20 cellular contexts compared by ENCODE assay signal in the genomic region with DNA sequence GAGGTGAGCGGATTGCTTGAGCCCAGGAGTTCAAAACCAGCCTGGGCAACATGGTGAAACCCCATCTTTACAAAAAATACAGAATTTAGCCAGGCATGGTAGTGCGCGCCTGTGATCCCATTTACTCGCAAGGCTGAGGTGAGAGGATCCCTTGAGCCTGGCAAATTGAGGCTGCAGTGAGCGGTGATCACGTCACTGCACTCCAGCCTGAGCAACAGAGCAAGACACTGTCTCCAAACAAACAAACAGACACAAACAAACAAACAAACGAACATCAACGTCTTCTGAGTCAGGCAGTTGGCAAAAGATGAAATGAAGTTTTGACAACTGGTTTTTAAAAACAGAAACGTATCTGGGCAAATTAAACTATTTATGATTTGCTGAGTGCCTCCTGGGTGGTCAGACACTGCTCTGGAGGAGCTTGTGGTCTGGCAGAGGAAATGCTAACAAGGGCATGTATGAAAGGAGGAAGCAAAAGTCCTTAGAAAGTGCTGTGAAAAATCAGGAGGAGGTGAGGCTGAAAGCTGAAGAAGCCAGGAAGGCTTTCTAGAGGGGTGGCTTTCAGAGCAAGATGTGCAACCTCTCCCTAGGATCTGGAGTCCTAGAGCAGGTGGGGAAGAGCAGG. TPM values are rescaled to one million over a fixed set of nuclear protein-coding genes. Genes with fewer than 3 reads are reported as not detected.
DNase-seq lines count a peak whose midpoint lies in the region; ATAC-seq, FAIRE-seq and TF ChIP-seq lines count a peak whose summit lies in the region.
"Had no signal": no experiment of that assay in that cellular context is flagged by ENCODE, and none has a peak within 500 bp of the region (broad histone marks: within the 10 kb centered on the region; RNA-seq: fewer than 3 reads in every experiment).

No MANE protein-coding gene starts in this region.

- H3K36me3 Mint-ChIP-seq in GM23338 (ENCODE audit: low read depth) = no peaks in the 10 kb centered on the region
- H3K36me3 Mint-ChIP-seq: CD4-positive, CD25-positive, alpha-beta regulatory T cell; T-cell had no signal

- no peaks in the 10 kb centered on the region for H3K79me2 ChIP-seq in GM23338 (replicated peaks; ENCODE audit: insufficient read depth)
- no peaks in the 10 kb centered on the region for H3K79me2 ChIP-seq in PC-3 (ENCODE audit: low read length)

- H3K27ac ChIP-seq in A549 (peak overlapping the region; percentile 62 to 64), GM23338 (ENCODE audit: low read depth) (no peak overlapping the region), PC-3 (ENCODE audit: low read length) (no peak overlapping the region)
- H3K27ac ChIP-seq: GM23248, RWPE1 had no signal

- H3K4me1 Mint-ChIP-seq in GM23338 = no peaks in the 10 kb centered on the region
- H3K4me1 Mint-ChIP-seq: T-cell had no signal

- no peak for TF ChIP-seq POLR2A in A549 (IDR thresholded peaks at IDR 0.05; ENCODE audit: low read length)

- H3F3A ChIP-seq in GM23338 (replicated peaks; ENCODE audit: low read depth) (no peaks in the 10 kb centered on the region), PC-3 (ENCODE audit: low read length, unreplicated experiment) (no peaks in the 10 kb centered on the region)

- H3K9me3 Mint-ChIP-seq in GM23338 = no peaks in the 10 kb centered on the region
- H3K9me3 Mint-ChIP-seq: CD4-positive, CD25-positive, alpha-beta regulatory T cell; T-cell had no signal

- no peak overlapping the region for H3K9ac ChIP-seq in PC-3 (ENCODE audit: low read length)
- H3K9ac ChIP-seq: GM23248 had no signal

- no peak overlapping the region for H3K4me3 Mint-ChIP-seq in GM23338
- H3K4me3 Mint-ChIP-seq: CD4-positive, CD25-positive, alpha-beta regulatory T cell; T-cell had no signal

- H3K27me3 ChIP-seq in GM23338 (ENCODE audit: insufficient read depth) (no peaks in the 10 kb centered on the region), PC-3 (ENCODE audit: low read length) (no peaks in the 10 kb centered on the region)

- H3K4me2 ChIP-seq in A549 (peak overlapping the region; percentile 30; the same call in 2 of the 3 replicates), GM23338 (no peak overlapping the region), PC-3 (ENCODE audit: low read length) (no peak overlapping the region)

- H2AFZ ChIP-seq in GM23338 = peak overlapping the region; percentile 83
- no peak overlapping the region for H2AFZ ChIP-seq in PC-3 (ENCODE audit: low read length)
- H2AFZ ChIP-seq: GM23248 had no signal

- no peak for FAIRE-seq in A549 (lab: Jason Lieb, UNC)
- FAIRE-seq: D721Med had no signal

- intact Hi-C loops in PC-3 (cut with micrococcal nuclease) = no loop called here

- peaks cover 3% of the 10 kb centered on the region for H3K27me3 Mint-ChIP-seq in GM23338 (ENCODE audit: insufficient read depth, low read depth, poor library complexity)

- no peaks in the 10 kb centered on the region for H4K20me1 ChIP-seq in GM23338 (replicated peaks; ENCODE audit: insufficient read depth)
- H4K20me1 ChIP-seq in PC-3 (ENCODE audit: low read length) = no peaks in the 10 kb centered on the region

- no peak for TF ChIP-seq RAD21 in A549 (conservative IDR thresholded peaks at IDR 0.05 in 1 of 2, IDR thresholded peaks at IDR 0.05 in 1 of 2)

- H3K9me3 ChIP-seq in A549 = no peaks in the 10 kb centered on the region
- H3K9me3 ChIP-seq in PC-3 (ENCODE audit: low read length) = no peaks in the 10 kb centered on the region

- no peak overlapping the region for H3K4me3 ChIP-seq in A549
- H3K4me3 ChIP-seq in GM23338 = no peak overlapping the region
- no peak overlapping the region for H3K4me3 ChIP-seq in PC-3 (ENCODE audit: low read length)
- H3K4me3 ChIP-seq: GM23248 had no signal

- TF ChIP-seq EP300 in A549 (IDR thresholded peaks at IDR 0.05) = no peak

- peak in 1 of 2 experiments; percentile 40 for DNase-seq in A549 (ENCODE audit: low read depth in 1 of 2, low spot score in 1 of 2)
- no peak for DNase-seq in GM23338 (ENCODE audit: low spot score)
- peak; percentile 55 to 79 for DNase-seq in NOMO-1 (lab: John Stamatoyannopoulos, UW; ENCODE audit: unreplicated experiment in 2 of 2)
- DNase-seq in UCSD-AML1 (lab: John Stamatoyannopoulos, UW; ENCODE audit: unreplicated experiment) = peak; percentile 22
- no peak for DNase-seq in GF-D8 (lab: John Stamatoyannopoulos, UW)
- no peak for DNase-seq in PC-3
- DNase-seq: CD4-positive, CD25-positive, alpha-beta regulatory T cell; DMS79 treated with DMSO at 0.1 percent for 48 hours; GDM1; GM23248; Karpas-422; NCI-H1048; NCI-H1694 treated with DMSO at 0.1 percent for 48 hours; NCI-H69; T-cell had no signal

- ATAC-seq in A549 (peak; percentile 28 to 84; a peak in 3 of 6 replicates), GM23338 (no peak), GM21723 (IDR thresholded peaks at IDR 0.05; ENCODE audit: unreplicated experiment) (no peak), PC-3 (no peak), HG03520 (IDR thresholded peaks at IDR 0.05; ENCODE audit: unreplicated experiment) (no peak)
- ATAC-seq: T-cell had no signal

- BruUV-seq in PC-3 (replicated peaks; lab: Mats Ljungman, UMichigan) = no TSS peak

- WGBS in A549 (ENCODE audit: missing lambda C conversion rate) = 66% methylated on average over 9 of the region's 9 CpGs

- H3K27ac Mint-ChIP-seq in GM23338 = no peak overlapping the region
- H3K27ac Mint-ChIP-seq: T-cell had no signal

- POLR2A ChIA-PET in A549 (lab: Yijun Ruan, JAX) = interaction anchor here (0.6 kb wide), 1 partner anchor 753 kb away, joined by 6 read pairs; no protein-coding TSS in a partner anchor
- POLR2A ChIA-PET in PC-3 (lab: Charles Lee; ENCODE audit: unreplicated experiment) = no interaction called here

- no peaks in the 10 kb centered on the region for H3K9me2 ChIP-seq in GM23338 (ENCODE audit: insufficient read depth)
- H3K9me2 ChIP-seq in PC-3 (replicated peaks; ENCODE audit: low read length) = no peaks in the 10 kb centered on the region

- no peak for TF ChIP-seq CTCF in A549 (IDR thresholded peaks at IDR 0.05)
- TF ChIP-seq CTCF in GM23338 (conservative IDR thresholded peaks at IDR 0.05; ENCODE audit: low read depth in 2 of 2) = no peak
- TF ChIP-seq CTCF in PC-3 (conservative IDR thresholded peaks at IDR 0.05; ENCODE audit: low read depth, low read length) = no peak

- H3K4me1 ChIP-seq in A549 (peaks cover 11% of the 10 kb centered on the region), GM23338 (ENCODE audit: insufficient read depth) (no peaks in the 10 kb centered on the region), PC-3 (ENCODE audit: insufficient read depth, low read length) (no peaks in the 10 kb centered on the region)

- CTCF ChIA-PET in A549 (lab: Yijun Ruan, JAX) = interaction anchor here (1.3 to 4.4 kb wide), 4 partner anchors 24 to 768 kb away, joined by 4 to 27 read pairs (median 8); no protein-coding TSS in a partner anchor
- CTCF ChIA-PET in PC-3 (lab: Charles Lee) = no interaction called here

- H3K36me3 ChIP-seq in GM23338 (ENCODE audit: insufficient read depth) (no peaks in the 10 kb centered on the region), PC-3 (ENCODE audit: low read depth, low read length) (no peaks in the 10 kb centered on the region)

TF ChIP-seq in A549, 52 proteins besides CTCF, POLR2A, EP300 and RAD21 (continues in another document):
- TF ChIP-seq KDM1A (IDR thresholded peaks at IDR 0.05; ENCODE audit: low read depth) (no peak), MYC (IDR thresholded peaks at IDR 0.05; ENCODE audit: borderline replicate concordance, low read length) (no peak)
- TF ChIP-seq, protein P1, sequence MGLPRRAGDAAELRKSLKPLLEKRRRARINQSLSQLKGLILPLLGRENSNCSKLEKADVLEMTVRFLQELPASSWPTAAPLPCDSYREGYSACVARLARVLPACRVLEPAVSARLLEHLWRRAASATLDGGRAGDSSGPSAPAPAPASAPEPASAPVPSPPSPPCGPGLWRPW (IDR thresholded peaks at IDR 0.05) = no peak

TF ChIP-seq in GM23338, 12 proteins besides CTCF, POLR2A, EP300 and RAD21 (continues in another document):
- TF ChIP-seq NANOG (IDR thresholded peaks at IDR 0.05; ENCODE audit: borderline replicate concordance) = no peak

RNA-seq across cellular contexts. Expression of a gene that starts 10.2 kb away (rescaled TPM):
- polyA plus RNA-seq in A549 (2011; rRNA removed) = 0.28 and 0.34 TPM in 2 replicates
- polyA plus RNA-seq in A549 (2012; cell fraction: cytosol; rRNA removed) = 0.01 TPM in 1 of 2 replicates, not detected in the other
- 0.04 and 0.06 TPM in 2 replicates for polyA plus RNA-seq in A549 (2012; cell fraction: nucleus; rRNA removed)
- polyA plus RNA-seq in A549 (2017; fragmentation: RNase III; extraction: RNeasy Plus Mini Kit Qiagen cat#74134 plus additional on column Dnase treatment) = not detected in 3 replicates
- polyA minus RNA-seq in A549 (2011; rRNA and poly(A)+ RNA removed) = not detected in 2 replicates
- not detected in 2 replicates for total RNA-seq in GM23338 (2014; rRNA removed; shearing (Covaris generic))
- not detected in 2 replicates for polyA plus RNA-seq in GM23338 (2016; fragmentation: Nextera tagmentation; extraction: Ambion mirVana)
- total RNA-seq in PC-3 (2014; rRNA removed) = 0.18 TPM in 1 of 2 replicates, not detected in the other
- total RNA-seq: A172; CD4-positive, CD25-positive, alpha-beta regulatory T cell; GM23248 had no signal
- polyA plus RNA-seq: CD4-positive, CD25-positive, alpha-beta regulatory T cell; GM23248 had no signal

RNA-seq across cellular contexts. Expression of a gene that starts 28.2 kb away (rescaled TPM):
- polyA plus RNA-seq in A549 (2011; rRNA removed) = not detected in 2 replicates
- polyA plus RNA-seq in A549 (2012; cell fraction: cytosol; rRNA removed) = not detected in 2 replicates
- not detected in 2 replicates for polyA plus RNA-seq in A549 (2012; cell fraction: nucleus; rRNA removed)
- polyA plus RNA-seq in A549 (2017; fragmentation: RNase III; extraction: RNeasy Plus Mini Kit Qiagen cat#74134 plus additional on column Dnase treatment) = not detected in 3 replicates
- polyA minus RNA-seq in A549 (2011; rRNA and poly(A)+ RNA removed) = not detected in 2 replicates
- total RNA-seq in GM23338 (2014; rRNA removed; shearing (Covaris generic)) = not detected in 2 replicates
- polyA plus RNA-seq in GM23338 (2016; fragmentation: Nextera tagmentation; extraction: Ambion mirVana) = not detected in 2 replicates
- total RNA-seq in PC-3 (2014; rRNA removed) = not detected in 2 replicates
- total RNA-seq: A172; CD4-positive, CD25-positive, alpha-beta regulatory T cell; GM23248 had no signal
- polyA plus RNA-seq: CD4-positive, CD25-positive, alpha-beta regulatory T cell; GM23248 had no signal

RNA-seq across cellular contexts. Expression of a gene that starts 42.2 kb away (rescaled TPM):
- not detected in 2 replicates for polyA plus RNA-seq in A549 (2011; rRNA removed)
- polyA plus RNA-seq in A549 (2012; cell fraction: cytosol; rRNA removed) = not detected in 2 replicates
- not detected in 2 replicates for polyA plus RNA-seq in A549 (2012; cell fraction: nucleus; rRNA removed)
- not detected in 3 replicates for polyA plus RNA-seq in A549 (2017; fragmentation: RNase III; extraction: RNeasy Plus Mini Kit Qiagen cat#74134 plus additional on column Dnase treatment)
- polyA minus RNA-seq in A549 (2011; rRNA and poly(A)+ RNA removed) = not detected in 2 replicates
- not detected in 2 replicates for total RNA-seq in GM23338 (2014; rRNA removed; shearing (Covaris generic))
- not detected in 2 replicates for polyA plus RNA-seq in GM23338 (2016; fragmentation: Nextera tagmentation; extraction: Ambion mirVana)
- total RNA-seq in PC-3 (2014; rRNA removed) = not detected in 2 replicates
- total RNA-seq: A172; CD4-positive, CD25-positive, alpha-beta regulatory T cell; GM23248; T-cell had no signal
- polyA plus RNA-seq: CD4-positive, CD25-positive, alpha-beta regulatory T cell; GM23248 had no signal

Comparison
In these comparisons a context has a peak if more than half of its experiments do, and no peak if none do; other contexts are left out.
1. ATAC-seq: peak in A549 (2 of 2); none in GM23338 (single experiment), GM21723 (single experiment), PC-3 (single experiment) and HG03520 (single experiment).
2. DNase-seq: peak in NOMO-1 (2 of 2) and UCSD-AML1 (single experiment); none in GM23338 (single experiment), GF-D8 (single experiment) and PC-3 (single experiment).
3. H3K27ac ChIP-seq: peak in A549 (2 of 2); none in GM23338 (single experiment) and PC-3 (single experiment).